In genomic region chr14:24162083-24162482, GRCh38 we compare ENCODE assay signal across 8 cellular contexts. TPM values are rescaled to one million over a fixed set of nuclear protein-coding genes. Genes with fewer than 3 reads are reported as not detected.
DNase-seq lines count a peak whose midpoint lies in the region; ATAC-seq, FAIRE-seq and TF ChIP-seq lines count a peak whose summit lies in the region.

No MANE protein-coding gene starts in this region.

- peak overlapping the region; percentile 92 to 100 (median 99) for H3K27ac Mint-ChIP-seq in naive thymus-derived CD8-positive, alpha-beta T cell

- FAIRE-seq in H54 (lab: Jason Lieb, UNC), result no peak

- peak overlapping the region; percentile 95 to 100 (median 98) for H3K4me3 Mint-ChIP-seq in naive thymus-derived CD8-positive, alpha-beta T cell

- CTCF ChIA-PET in AG04449 (lab: Yijun Ruan, JAX), result interaction anchor here (1.1 to 6.9 kb wide), 18 partner anchors 8 to 147 kb away, joined by 3 to 165 read pairs (median 17); partner anchors contain the start of genes DCAF11, DHRS1, EMC9 and IPO4

- H3K27me3 Mint-ChIP-seq in naive thymus-derived CD8-positive, alpha-beta T cell, result peaks cover 0 to 2% (median 0%) of the 10 kb centered on the region in 5 donors

- TF ChIP-seq CTCF in AG04449 (IDR thresholded peaks at IDR 0.05; ENCODE audit: insufficient read depth, low read length, missing control alignments) (no peak), NB4 (IDR thresholded peaks at IDR 0.05; ENCODE audit: low read depth, low read length) (no peak)

- TF ChIP-seq POLR2A in NB4 (IDR thresholded peaks at IDR 0.05; ENCODE audit: extremely low read depth, insufficient read length) (no peak), H54 (IDR thresholded peaks at IDR 0.05; ENCODE audit: low read depth, low read length) (no peak)

- peaks cover 0 to 78% (median 23%) of the 10 kb centered on the region in 3 donors for H3K36me3 Mint-ChIP-seq in naive thymus-derived CD8-positive, alpha-beta T cell

- peaks cover 24 to 67% (median 56%) of the 10 kb centered on the region in 4 donors for H3K4me1 Mint-ChIP-seq in naive thymus-derived CD8-positive, alpha-beta T cell

- ATAC-seq in naive thymus-derived CD8-positive, alpha-beta T cell, result no peak
- ATAC-seq in HG02884 (IDR thresholded peaks at IDR 0.05; ENCODE audit: unreplicated experiment) (no peak), HG02870 (IDR thresholded peaks at IDR 0.05; ENCODE audit: unreplicated experiment) (no peak)

- DNase-seq in AG04449 (ENCODE audit: low read depth, low spot score), result no peak
- DNase-seq in NB4 (ENCODE audit: low read depth), result no peak
- DNase-seq in dermis blood vessel endothelial cell, result peak; percentile 37
- DNase-seq in naive thymus-derived CD8-positive, alpha-beta T cell, result no peak
- no peak for DNase-seq in NK-92 treated with Interleukin-12 subunit alpha and Interleukin-12 subunit beta, amount 100 ng/mL, for 24 hours (lab: John Stamatoyannopoulos, UW)
- no peak for DNase-seq in H54 (ENCODE audit: insufficient read length, low spot score)

- H3K4me3 ChIP-seq in AG04449 (ENCODE audit: low read depth, low read length), result peak overlapping the region; percentile 93
- peak overlapping the region; percentile 78 for H3K4me3 ChIP-seq in NB4 (ENCODE audit: low read depth, low read length)

- no peaks in the 10 kb centered on the region for H3K9me3 Mint-ChIP-seq in naive thymus-derived CD8-positive, alpha-beta T cell

- POLR2A ChIA-PET in AG04449 (lab: Yijun Ruan, JAX), result interaction anchor here (0.7 to 2.7 kb wide), 10 partner anchors 8 to 80 kb away, joined by 3 to 13 read pairs (median 6); partner anchors contain the start of genes DCAF11, IPO4, NRL and PCK2
- POLR2A ChIA-PET in naive thymus-derived CD8-positive, alpha-beta T cell (lab: Charles Lee), result interaction anchor here (0.7 to 4.4 kb wide), 19 partner anchors 9 to 1067 kb away, joined by 3 to 55 read pairs (median 8); partner anchors contain the start of genes C14orf119, CHMP4A, CPNE6 and DCAF11

RNA-seq across cellular contexts. Expression of gene IRF9, which starts 1.0 kb away (rescaled TPM):
- total RNA-seq in dermis blood vessel endothelial cell, result 37.8 and 55.5 TPM in 2 replicates
- total RNA-seq in naive thymus-derived CD8-positive, alpha-beta T cell, result 100 to 1,000 TPM; 109 to 116 TPM
- 10 to 100 TPM; 46.6 to 68.6 (median 51.3) TPM for polyA plus RNA-seq in naive thymus-derived CD8-positive, alpha-beta T cell

RNA-seq across cellular contexts. Expression of gene REC8, which starts 9.8 kb away (rescaled TPM):
- total RNA-seq in dermis blood vessel endothelial cell, result 2.7 and 4.2 TPM in 2 replicates
- 10 to 100 TPM; 33.7 to 39.2 TPM for total RNA-seq in naive thymus-derived CD8-positive, alpha-beta T cell
- 10 to 100 TPM; 11.1 to 11.6 (median 11.2) TPM for polyA plus RNA-seq in naive thymus-derived CD8-positive, alpha-beta T cell

RNA-seq across cellular contexts. Expression of gene RNF31, which starts 14.8 kb away (rescaled TPM):
- 53.2 and 54.1 TPM in 2 replicates for total RNA-seq in dermis blood vessel endothelial cell
- 10 to 100 TPM; 85.7 to 91.4 TPM for total RNA-seq in naive thymus-derived CD8-positive, alpha-beta T cell
- polyA plus RNA-seq in naive thymus-derived CD8-positive, alpha-beta T cell, result 10 to 100 TPM; 34.1 to 45.3 (median 37.6) TPM

RNA-seq across cellular contexts. Expression of gene PSME2, which starts 15.7 kb away (rescaled TPM):
- total RNA-seq in dermis blood vessel endothelial cell, result 108 and 110 TPM in 2 replicates
- total RNA-seq in naive thymus-derived CD8-positive, alpha-beta T cell, result 100 to 1,000 TPM; 129 to 140 TPM
- 100 to 1,000 TPM; 402 to 471 (median 463) TPM for polyA plus RNA-seq in naive thymus-derived CD8-positive, alpha-beta T cell

RNA-seq across cellular contexts. Expression of gene EMC9, which starts 20.7 kb away (rescaled TPM):
- total RNA-seq in dermis blood vessel endothelial cell, result 21.4 and 26.4 TPM in 2 replicates
- total RNA-seq in naive thymus-derived CD8-positive, alpha-beta T cell, result 10 to 100 TPM; 16.6 to 18.1 TPM
- 1 to 10 TPM; 7.5 to 9.4 (median 8.4) TPM for polyA plus RNA-seq in naive thymus-derived CD8-positive, alpha-beta T cell
